In the genomic region with DNA sequence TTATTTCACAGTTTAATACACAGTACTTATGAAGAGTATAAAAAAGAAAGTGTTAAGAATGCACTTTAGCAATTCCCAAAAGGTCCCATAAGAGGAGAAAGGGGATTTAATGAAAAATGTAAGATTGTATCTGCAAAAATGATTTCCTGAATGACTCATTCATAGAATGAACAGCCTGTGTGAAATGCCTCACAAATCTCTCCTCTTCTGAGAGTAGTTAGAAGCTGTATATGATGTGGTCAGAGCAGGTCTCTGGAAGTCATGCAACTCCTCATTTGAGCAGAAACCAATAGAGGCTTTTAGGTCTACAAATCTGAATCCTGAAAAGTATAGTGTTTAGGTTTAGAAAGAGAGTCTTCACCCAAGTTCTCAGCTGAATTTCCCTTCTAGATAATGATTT, we compare ENCODE assay signal across 1 cellular context.
TF ChIP-seq lines count a peak whose summit lies in the region.

No MANE protein-coding gene starts in this region.

TF ChIP-seq in WTC11, 78 proteins besides CTCF, POLR2A, EP300 and RAD21 (continued from another document):
- TF ChIP-seq, protein P1, sequence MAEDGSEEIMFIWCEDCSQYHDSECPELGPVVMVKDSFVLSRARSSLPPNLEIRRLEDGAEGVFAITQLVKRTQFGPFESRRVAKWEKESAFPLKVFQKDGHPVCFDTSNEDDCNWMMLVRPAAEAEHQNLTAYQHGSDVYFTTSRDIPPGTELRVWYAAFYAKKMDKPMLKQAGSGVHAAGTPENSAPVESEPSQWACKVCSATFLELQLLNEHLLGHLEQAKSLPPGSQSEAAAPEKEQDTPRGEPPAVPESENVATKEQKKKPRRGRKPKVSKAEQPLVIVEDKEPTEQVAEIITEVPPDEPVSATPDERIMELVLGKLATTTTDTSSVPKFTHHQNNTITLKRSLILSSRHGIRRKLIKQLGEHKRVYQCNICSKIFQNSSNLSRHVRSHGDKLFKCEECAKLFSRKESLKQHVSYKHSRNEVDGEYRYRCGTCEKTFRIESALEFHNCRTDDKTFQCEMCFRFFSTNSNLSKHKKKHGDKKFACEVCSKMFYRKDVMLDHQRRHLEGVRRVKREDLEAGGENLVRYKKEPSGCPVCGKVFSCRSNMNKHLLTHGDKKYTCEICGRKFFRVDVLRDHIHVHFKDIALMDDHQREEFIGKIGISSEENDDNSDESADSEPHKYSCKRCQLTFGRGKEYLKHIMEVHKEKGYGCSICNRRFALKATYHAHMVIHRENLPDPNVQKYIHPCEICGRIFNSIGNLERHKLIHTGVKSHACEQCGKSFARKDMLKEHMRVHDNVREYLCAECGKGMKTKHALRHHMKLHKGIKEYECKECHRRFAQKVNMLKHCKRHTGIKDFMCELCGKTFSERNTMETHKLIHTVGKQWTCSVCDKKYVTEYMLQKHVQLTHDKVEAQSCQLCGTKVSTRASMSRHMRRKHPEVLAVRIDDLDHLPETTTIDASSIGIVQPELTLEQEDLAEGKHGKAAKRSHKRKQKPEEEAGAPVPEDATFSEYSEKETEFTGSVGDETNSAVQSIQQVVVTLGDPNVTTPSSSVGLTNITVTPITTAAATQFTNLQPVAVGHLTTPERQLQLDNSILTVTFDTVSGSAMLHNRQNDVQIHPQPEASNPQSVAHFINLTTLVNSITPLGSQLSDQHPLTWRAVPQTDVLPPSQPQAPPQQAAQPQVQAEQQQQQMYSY (CRISPR knock-in tag; IDR thresholded peaks at IDR 0.05): no peak
- no peak for TF ChIP-seq RORB (CRISPR knock-in tag; IDR thresholded peaks at IDR 0.05)
TF ChIP-seq in WTC11: peak in this region for 0.
